Comparison of ENCODE assay signal across 1 cellular context in the genomic region with DNA sequence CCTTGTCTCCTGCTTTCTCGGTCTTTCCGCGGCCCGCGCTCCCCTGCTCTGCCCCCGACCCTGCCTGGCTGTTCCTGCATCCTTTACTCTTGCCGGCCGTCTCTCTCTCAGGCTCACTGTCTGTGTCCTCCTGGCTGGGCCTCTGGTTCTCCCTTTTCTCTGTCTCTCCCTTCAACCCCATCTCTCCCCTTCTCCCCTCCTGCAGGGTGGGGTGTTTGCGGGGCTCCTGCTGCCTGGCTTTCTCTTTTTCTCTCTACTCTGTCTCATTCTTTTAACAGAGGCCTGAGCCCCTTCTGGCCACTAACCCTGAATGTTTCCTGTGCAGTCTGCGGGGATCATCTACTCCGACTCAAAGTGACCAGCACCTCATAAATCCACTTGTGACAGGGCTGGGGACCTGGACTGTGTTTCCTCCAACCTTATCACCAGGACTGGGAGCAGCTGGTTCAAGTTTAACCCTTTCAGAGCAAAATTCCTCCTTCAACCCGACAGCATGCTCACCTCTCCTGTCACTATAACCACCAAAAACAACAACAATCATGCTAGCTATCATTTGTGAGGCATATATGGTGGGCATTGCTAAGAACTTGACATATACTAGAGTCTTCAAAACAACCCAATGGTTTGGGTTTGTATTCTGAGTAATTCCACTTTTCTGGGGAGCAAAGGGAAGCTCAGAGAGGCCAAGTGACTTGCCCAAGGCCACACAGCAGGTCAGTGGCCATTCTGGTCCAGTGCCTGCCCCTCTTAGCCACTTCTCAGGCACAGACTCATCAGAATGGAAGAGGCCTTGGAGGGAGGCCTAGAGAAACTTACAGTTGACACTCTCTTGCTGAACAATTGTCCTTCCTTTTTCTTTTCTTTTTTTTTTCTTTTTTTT.
TF ChIP-seq lines count a peak whose summit lies in the region.

No MANE protein-coding gene starts in this region.

TF ChIP-seq in H1, 55 proteins besides CTCF, POLR2A, EP300 and RAD21:
- TF ChIP-seq SAP30 (IDR thresholded peaks at IDR 0.05; ENCODE audit: insufficient read depth, insufficient replicate concordance, low read length) (no peak), SIN3A (conservative IDR thresholded peaks at IDR 0.05 in 1 of 2, IDR thresholded peaks at IDR 0.05 in 1 of 2; ENCODE audit: low read depth in 1 of 2, low read length in 2 of 2) (peak in 1 of 2 experiments; percentile 44; a peak in 1 of 4 replicates), KDM1A (IDR thresholded peaks at IDR 0.05; ENCODE audit: borderline replicate concordance, low read length) (peak; percentile 84), CTBP2 (IDR thresholded peaks at IDR 0.05; ENCODE audit: borderline replicate concordance, insufficient read depth, insufficient read length, low read length) (no peak)
- TF ChIP-seq, protein P1, sequence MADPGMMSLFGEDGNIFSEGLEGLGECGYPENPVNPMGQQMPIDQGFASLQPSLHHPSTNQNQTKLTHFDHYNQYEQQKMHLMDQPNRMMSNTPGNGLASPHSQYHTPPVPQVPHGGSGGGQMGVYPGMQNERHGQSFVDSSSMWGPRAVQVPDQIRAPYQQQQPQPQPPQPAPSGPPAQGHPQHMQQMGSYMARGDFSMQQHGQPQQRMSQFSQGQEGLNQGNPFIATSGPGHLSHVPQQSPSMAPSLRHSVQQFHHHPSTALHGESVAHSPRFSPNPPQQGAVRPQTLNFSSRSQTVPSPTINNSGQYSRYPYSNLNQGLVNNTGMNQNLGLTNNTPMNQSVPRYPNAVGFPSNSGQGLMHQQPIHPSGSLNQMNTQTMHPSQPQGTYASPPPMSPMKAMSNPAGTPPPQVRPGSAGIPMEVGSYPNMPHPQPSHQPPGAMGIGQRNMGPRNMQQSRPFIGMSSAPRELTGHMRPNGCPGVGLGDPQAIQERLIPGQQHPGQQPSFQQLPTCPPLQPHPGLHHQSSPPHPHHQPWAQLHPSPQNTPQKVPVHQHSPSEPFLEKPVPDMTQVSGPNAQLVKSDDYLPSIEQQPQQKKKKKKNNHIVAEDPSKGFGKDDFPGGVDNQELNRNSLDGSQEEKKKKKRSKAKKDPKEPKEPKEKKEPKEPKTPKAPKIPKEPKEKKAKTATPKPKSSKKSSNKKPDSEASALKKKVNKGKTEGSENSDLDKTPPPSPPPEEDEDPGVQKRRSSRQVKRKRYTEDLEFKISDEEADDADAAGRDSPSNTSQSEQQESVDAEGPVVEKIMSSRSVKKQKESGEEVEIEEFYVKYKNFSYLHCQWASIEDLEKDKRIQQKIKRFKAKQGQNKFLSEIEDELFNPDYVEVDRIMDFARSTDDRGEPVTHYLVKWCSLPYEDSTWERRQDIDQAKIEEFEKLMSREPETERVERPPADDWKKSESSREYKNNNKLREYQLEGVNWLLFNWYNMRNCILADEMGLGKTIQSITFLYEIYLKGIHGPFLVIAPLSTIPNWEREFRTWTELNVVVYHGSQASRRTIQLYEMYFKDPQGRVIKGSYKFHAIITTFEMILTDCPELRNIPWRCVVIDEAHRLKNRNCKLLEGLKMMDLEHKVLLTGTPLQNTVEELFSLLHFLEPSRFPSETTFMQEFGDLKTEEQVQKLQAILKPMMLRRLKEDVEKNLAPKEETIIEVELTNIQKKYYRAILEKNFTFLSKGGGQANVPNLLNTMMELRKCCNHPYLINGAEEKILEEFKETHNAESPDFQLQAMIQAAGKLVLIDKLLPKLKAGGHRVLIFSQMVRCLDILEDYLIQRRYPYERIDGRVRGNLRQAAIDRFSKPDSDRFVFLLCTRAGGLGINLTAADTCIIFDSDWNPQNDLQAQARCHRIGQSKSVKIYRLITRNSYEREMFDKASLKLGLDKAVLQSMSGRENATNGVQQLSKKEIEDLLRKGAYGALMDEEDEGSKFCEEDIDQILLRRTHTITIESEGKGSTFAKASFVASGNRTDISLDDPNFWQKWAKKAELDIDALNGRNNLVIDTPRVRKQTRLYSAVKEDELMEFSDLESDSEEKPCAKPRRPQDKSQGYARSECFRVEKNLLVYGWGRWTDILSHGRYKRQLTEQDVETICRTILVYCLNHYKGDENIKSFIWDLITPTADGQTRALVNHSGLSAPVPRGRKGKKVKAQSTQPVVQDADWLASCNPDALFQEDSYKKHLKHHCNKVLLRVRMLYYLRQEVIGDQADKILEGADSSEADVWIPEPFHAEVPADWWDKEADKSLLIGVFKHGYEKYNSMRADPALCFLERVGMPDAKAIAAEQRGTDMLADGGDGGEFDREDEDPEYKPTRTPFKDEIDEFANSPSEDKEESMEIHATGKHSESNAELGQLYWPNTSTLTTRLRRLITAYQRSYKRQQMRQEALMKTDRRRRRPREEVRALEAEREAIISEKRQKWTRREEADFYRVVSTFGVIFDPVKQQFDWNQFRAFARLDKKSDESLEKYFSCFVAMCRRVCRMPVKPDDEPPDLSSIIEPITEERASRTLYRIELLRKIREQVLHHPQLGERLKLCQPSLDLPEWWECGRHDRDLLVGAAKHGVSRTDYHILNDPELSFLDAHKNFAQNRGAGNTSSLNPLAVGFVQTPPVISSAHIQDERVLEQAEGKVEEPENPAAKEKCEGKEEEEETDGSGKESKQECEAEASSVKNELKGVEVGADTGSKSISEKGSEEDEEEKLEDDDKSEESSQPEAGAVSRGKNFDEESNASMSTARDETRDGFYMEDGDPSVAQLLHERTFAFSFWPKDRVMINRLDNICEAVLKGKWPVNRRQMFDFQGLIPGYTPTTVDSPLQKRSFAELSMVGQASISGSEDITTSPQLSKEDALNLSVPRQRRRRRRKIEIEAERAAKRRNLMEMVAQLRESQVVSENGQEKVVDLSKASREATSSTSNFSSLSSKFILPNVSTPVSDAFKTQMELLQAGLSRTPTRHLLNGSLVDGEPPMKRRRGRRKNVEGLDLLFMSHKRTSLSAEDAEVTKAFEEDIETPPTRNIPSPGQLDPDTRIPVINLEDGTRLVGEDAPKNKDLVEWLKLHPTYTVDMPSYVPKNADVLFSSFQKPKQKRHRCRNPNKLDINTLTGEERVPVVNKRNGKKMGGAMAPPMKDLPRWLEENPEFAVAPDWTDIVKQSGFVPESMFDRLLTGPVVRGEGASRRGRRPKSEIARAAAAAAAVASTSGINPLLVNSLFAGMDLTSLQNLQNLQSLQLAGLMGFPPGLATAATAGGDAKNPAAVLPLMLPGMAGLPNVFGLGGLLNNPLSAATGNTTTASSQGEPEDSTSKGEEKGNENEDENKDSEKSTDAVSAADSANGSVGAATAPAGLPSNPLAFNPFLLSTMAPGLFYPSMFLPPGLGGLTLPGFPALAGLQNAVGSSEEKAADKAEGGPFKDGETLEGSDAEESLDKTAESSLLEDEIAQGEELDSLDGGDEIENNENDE (IDR thresholded peaks at IDR 0.05; ENCODE audit: insufficient replicate concordance, low read length) = no peak
TF ChIP-seq in H1: peak in this region for 2.
